Comparison of ENCODE assay signal across 21 cellular contexts in the genomic region with DNA sequence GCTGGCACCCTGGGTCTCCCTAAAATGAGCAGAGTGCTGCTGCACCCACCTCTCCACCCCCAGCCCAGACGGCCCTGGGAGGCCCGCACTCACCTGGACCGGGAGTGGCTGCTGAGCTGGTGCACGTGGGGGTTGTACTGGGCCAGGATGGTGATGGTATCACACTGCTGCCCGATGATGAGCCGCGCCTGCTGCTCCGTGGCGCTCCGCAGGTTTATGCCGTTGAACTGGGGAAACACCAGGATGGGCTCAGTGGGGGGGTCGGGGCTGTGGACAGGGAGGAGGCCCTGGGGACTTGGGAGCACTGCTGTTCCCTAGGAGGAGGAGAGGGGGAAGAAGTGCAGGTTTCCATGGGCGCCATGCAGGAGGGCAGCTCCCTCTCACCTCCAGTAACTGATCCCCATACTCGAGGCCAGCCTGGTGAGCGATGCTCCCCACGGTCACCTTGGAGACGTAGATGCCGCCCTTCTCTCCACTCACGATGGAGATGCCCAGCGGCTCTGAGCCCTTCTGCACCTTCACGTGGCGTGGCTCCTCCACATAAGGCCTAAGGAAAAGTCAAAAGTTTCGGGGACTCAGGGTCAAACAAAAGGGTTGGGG.
DNase-seq lines count a peak whose midpoint lies in the region; ATAC-seq, FAIRE-seq and TF ChIP-seq lines count a peak whose summit lies in the region.
"Had no signal": no experiment of that assay in that cellular context is flagged by ENCODE, and none has a peak within 500 bp of the region (broad histone marks: within the 10 kb centered on the region; RNA-seq: fewer than 3 reads in every experiment).

No MANE protein-coding gene starts in this region.

- no peaks in the 10 kb centered on the region for H3K9me3 ChIP-seq in T-helper 17 cell (ENCODE audit: control insufficient read depth, low read length, poor library complexity, severe bottlenecking)
- no peaks in the 10 kb centered on the region for H3K9me3 ChIP-seq in K562 (replicated peaks; ENCODE audit: control insufficient read depth, insufficient read depth, low read depth, low read length)
- no peaks in the 10 kb centered on the region for H3K9me3 ChIP-seq in kidney (ENCODE audit: control insufficient read depth in 1 of 2, low read length in 2 of 2)
- no peaks in the 10 kb centered on the region for H3K9me3 ChIP-seq in osteoblast (ENCODE audit: low read depth, low read length)
- no peaks in the 10 kb centered on the region for H3K9me3 ChIP-seq in transverse colon
- H3K9me3 ChIP-seq: HAP-1 had no signal

- no peak overlapping the region for H3K27ac ChIP-seq in K562 (ENCODE audit: extremely low read depth, low read depth, low read length)
- H3K27ac ChIP-seq in kidney (ENCODE audit: low read depth in 2 of 2, low read length in 2 of 2) = no peak overlapping the region
- no peak overlapping the region for H3K27ac ChIP-seq in osteoblast (ENCODE audit: low read depth, low read length)
- H3K27ac ChIP-seq in transverse colon = no peak overlapping the region

- CTCF ChIA-PET in K562 (lab: Yijun Ruan, JAX; ENCODE audit: low intra/inter-chr PET ratio) = no interaction called here

- in situ Hi-C loops in K562 (cut with MboI) (no loop called here), transverse colon (cut with MboI; ENCODE audit: low pct_ligation_motif_present in 1 of 4, low pct_unique_long_range_greater_than_20kb in 1 of 4, low sequenced_read_pairs in 3 of 4) (no loop called here)

- H3K4me1 Mint-ChIP-seq in T-helper 17 cell (peaks cover 3% of the 10 kb centered on the region), endothelial cell (ENCODE audit: unreplicated experiment) (no peaks in the 10 kb centered on the region)
- H3K4me1 Mint-ChIP-seq: CD4-positive, alpha-beta memory T cell had no signal

- H3K27me3 Mint-ChIP-seq in T-helper 17 cell (no peaks in the 10 kb centered on the region), endothelial cell (ENCODE audit: unreplicated experiment) (peaks cover 6% of the 10 kb centered on the region)
- H3K27me3 Mint-ChIP-seq: CD4-positive, alpha-beta memory T cell had no signal

- no peaks in the 10 kb centered on the region for H3K36me3 Mint-ChIP-seq in T-helper 17 cell (ENCODE audit: low read depth)
- peaks cover 57% of the 10 kb centered on the region for H3K36me3 Mint-ChIP-seq in endothelial cell (ENCODE audit: low read depth, unreplicated experiment)
- H3K36me3 Mint-ChIP-seq: CD4-positive, alpha-beta memory T cell had no signal

- no peaks in the 10 kb centered on the region for H3K9me1 ChIP-seq in K562 (ENCODE audit: control insufficient read depth, insufficient read depth, low read length)

- H3K36me3 ChIP-seq in K562 (ENCODE audit: control insufficient read depth, insufficient read depth, low read length) (peaks cover 78% of the 10 kb centered on the region), kidney (ENCODE audit: control insufficient read depth in 1 of 2, insufficient read depth in 2 of 2, low read length in 2 of 2) (peaks cover 46 to 61% of the 10 kb centered on the region in 2 donors), osteoblast (ENCODE audit: insufficient read depth, low read length) (peaks cover 52% of the 10 kb centered on the region), transverse colon (peaks cover 0 to 46% (median 19%) of the 10 kb centered on the region in 4 donors)

- FAIRE-seq in K562 (lab: Jason Lieb, UNC) (no peak), kidney (lab: Jason Lieb, UNC) (no peak)
- FAIRE-seq: GM12891, GM18507, H54 had no signal

- no peak for TF ChIP-seq RAD21 in K562 (CRISPR knock-in tag; conservative IDR thresholded peaks at IDR 0.05 in 1 of 2, IDR thresholded peaks at IDR 0.05 in 1 of 2)

- H3K27me3 ChIP-seq in K562 (ENCODE audit: control insufficient read depth in 2 of 2, insufficient read depth in 2 of 2, low read length in 2 of 2) (no peaks in the 10 kb centered on the region), osteoblast (ENCODE audit: insufficient read depth, low read length) (no peaks in the 10 kb centered on the region), transverse colon (no peaks in the 10 kb centered on the region)

- TF ChIP-seq POLR2A in K562 (conservative IDR thresholded peaks at IDR 0.05) (no peak), transverse colon (IDR thresholded peaks at IDR 0.05) (no peak)

- TF ChIP-seq EP300 in K562 (IDR thresholded peaks at IDR 0.05; ENCODE audit: low read length) (no peak), transverse colon (IDR thresholded peaks at IDR 0.05; ENCODE audit: low read depth) (no peak)

- no TSS peak for BruUV-seq in K562 (replicated peaks; lab: Mats Ljungman, UMichigan)

- peak overlapping the region; percentile 55 for H3K4me3 Mint-ChIP-seq in T-helper 17 cell
- no peak overlapping the region for H3K4me3 Mint-ChIP-seq in endothelial cell (ENCODE audit: unreplicated experiment)
- H3K4me3 Mint-ChIP-seq: CD4-positive, alpha-beta memory T cell; HFFc6 had no signal

- ATAC-seq in T-helper 17 cell (no peak), K562 (no peak)

- POLR2A ChIA-PET in K562 (lab: Yijun Ruan, JAX) = interaction anchor here (0.8 to 1.1 kb wide), 2 partner anchors 15 to 120 kb away, joined by 4 read pairs; no protein-coding TSS in a partner anchor

- TF ChIP-seq CTCF in K562 (IDR thresholded peaks at IDR 0.05 in 2 of 3, conservative IDR thresholded peaks at IDR 0.05 in 1 of 3; ENCODE audit: insufficient read depth in 2 of 3, low read depth in 1 of 3, low read length in 3 of 3) (no peak), kidney (IDR thresholded peaks at IDR 0.05; ENCODE audit: borderline replicate concordance, extremely low read depth, insufficient read depth) (no peak), osteoblast (IDR thresholded peaks at IDR 0.05; ENCODE audit: extremely low read depth, low read depth, low read length) (no peak), endothelial cell (IDR thresholded peaks at IDR 0.05; ENCODE audit: unreplicated experiment) (no peak), transverse colon (IDR thresholded peaks at IDR 0.05) (no peak)

- H3K4me2 ChIP-seq in K562 (ENCODE audit: insufficient read depth, low read length) (no peak overlapping the region), osteoblast (ENCODE audit: insufficient read depth, low read length) (no peak overlapping the region)

- H3K79me2 ChIP-seq in K562 (ENCODE audit: control insufficient read depth, insufficient read depth, low read length) (no peaks in the 10 kb centered on the region), osteoblast (ENCODE audit: insufficient read depth, low read length) (no peaks in the 10 kb centered on the region)

- H3K4me3 ChIP-seq in K562 (no peak overlapping the region), kidney (ENCODE audit: low read length in 2 of 2) (no peak overlapping the region), osteoblast (ENCODE audit: insufficient read depth, low read length) (no peak overlapping the region), transverse colon (no peak overlapping the region)
- H3K4me3 ChIP-seq: HAP-1 had no signal

- H4K20me1 ChIP-seq in K562 (replicated peaks; ENCODE audit: control insufficient read depth, insufficient read depth, low read length) = 0 out of 2 replicates have a peak, but pooled peaks cover 3% of the 10 kb centered on the region
- no peaks in the 10 kb centered on the region for H4K20me1 ChIP-seq in osteoblast (ENCODE audit: insufficient read depth, low read length)

- H3K27ac Mint-ChIP-seq in T-helper 17 cell (peak overlapping the region; percentile 19), endothelial cell (ENCODE audit: unreplicated experiment) (no peak overlapping the region)
- H3K27ac Mint-ChIP-seq: CD4-positive, alpha-beta memory T cell; HFFc6 had no signal

- intact Hi-C loops in K562 (cut with micrococcal nuclease) = no loop called here
- intact Hi-C loops in kidney (cut with DNase I) = no loop called here
- intact Hi-C loops in transverse colon (cut with DNase I; ENCODE audit: low total_unique reads) = no loop called here

- DNase-seq in T-helper 17 cell (no peak), K562 (ENCODE audit: extremely low read depth in 1 of 4, low spot score in 3 of 4) (no peak), kidney (peak; percentile 65), osteoblast (ENCODE audit: insufficient read length, low spot score, missing footprints) (peak; percentile 36), NCI-H1694 (lab: John Stamatoyannopoulos, UW) (no peak), endothelial cell (ENCODE audit: low spot score) (no peak), NCI-H82 (lab: John Stamatoyannopoulos, UW) (no peak), transverse colon (no peak)
- DNase-seq: C1 segment of cervical spinal cord; Calu3; CD4-positive, alpha-beta memory T cell; COR-L47; DMS53; DMS79 treated with DMSO at 0.1 percent for 48 hours; GF-D8; GOT3; HFFc6 had no signal

- H2AFZ ChIP-seq in K562 (ENCODE audit: low read depth, low read length) = no peak overlapping the region
- H2AFZ ChIP-seq in osteoblast (ENCODE audit: low read length) = no peak overlapping the region

- no peaks in the 10 kb centered on the region for H3K4me1 ChIP-seq in K562 (replicated peaks in 1 of 2; ENCODE audit: control insufficient read depth in 2 of 2, insufficient read depth in 2 of 2, low read length in 2 of 2)
- no peaks in the 10 kb centered on the region for H3K4me1 ChIP-seq in kidney (ENCODE audit: control insufficient read depth in 1 of 2, insufficient read depth in 1 of 2, low read depth in 1 of 2, low read length in 2 of 2)
- H3K4me1 ChIP-seq in osteoblast (ENCODE audit: insufficient read depth, low read length) = no peaks in the 10 kb centered on the region
- no peaks in the 10 kb centered on the region for H3K4me1 ChIP-seq in transverse colon
- H3K4me1 ChIP-seq: HAP-1 had no signal

- peak overlapping the region in 1 of 2 experiments; percentile 29; a peak in 1 of 4 replicates for H3K9ac ChIP-seq in K562 (ENCODE audit: insufficient read depth in 1 of 2, low read depth in 2 of 2, low read length in 2 of 2)
- no peak overlapping the region for H3K9ac ChIP-seq in kidney (ENCODE audit: low read length in 2 of 2)

- 87% methylated on average over 23 of the region's 23 CpGs for WGBS in K562 (ENCODE audit: insufficient coverage, low coverage, missing lambda C conversion rate)
- WGBS in transverse colon (ENCODE audit: low coverage in 1 of 2), 2 donors = 90% methylated on average over 22 of the region's 23 CpGs; no CpG with 5 or more reads in 1 of the 2 donors

- no peaks in the 10 kb centered on the region for H3K9me3 Mint-ChIP-seq in endothelial cell (ENCODE audit: unreplicated experiment)
- H3K9me3 Mint-ChIP-seq: CD4-positive, alpha-beta memory T cell; HFFc6 had no signal

TF ChIP-seq in K562, 482 proteins besides CTCF, POLR2A, EP300 and RAD21:
- TF ChIP-seq KDM2B (CRISPR knock-in tag; IDR thresholded peaks at IDR 0.05) (no peak), POLR2G (IDR thresholded peaks at IDR 0.05; ENCODE audit: low read depth, low read length) (0 out of 2 replicates have a peak, but pooled peaks have one; percentile 15)

Comparison
In these comparisons a context has a peak if more than half of its experiments do, and no peak if none do; other contexts are left out.
1. DNase-seq: peak in kidney (single experiment) and osteoblast (single experiment); none in T-helper 17 cell (0 of 3), K562 (0 of 4), NCI-H1694 (single experiment), endothelial cell (single experiment), NCI-H82 (single experiment) and transverse colon (single experiment).